Comparison of ENCODE assay signal across 11 cellular contexts in genomic region chr10:11898372-11899066, GRCh38.
DNase-seq lines count a peak whose midpoint lies in the region; FAIRE-seq and TF ChIP-seq lines count a peak whose summit lies in the region.
"Had no signal": no experiment of that assay in that cellular context is flagged by ENCODE, and none has a peak within 500 bp of the region (broad histone marks: within the 10 kb centered on the region; RNA-seq: fewer than 3 reads in every experiment).

No MANE protein-coding gene starts in this region.

- H3K27ac ChIP-seq in cardiac muscle cell (peak overlapping the region; percentile 20), right atrium auricular region (no peak overlapping the region)

- H3K4me3 ChIP-seq in cardiac muscle cell (no peak overlapping the region), right atrium auricular region (no peak overlapping the region), astrocyte of the spinal cord (ENCODE audit: low read depth, low read length) (no peak overlapping the region), HAP-1 (no peak overlapping the region)

- TF ChIP-seq CTCF in cardiac muscle cell (IDR thresholded peaks at IDR 0.05; ENCODE audit: low read depth, low read length) (no peak), right atrium auricular region (IDR thresholded peaks at IDR 0.05) (no peak), astrocyte of the spinal cord (IDR thresholded peaks at IDR 0.05; ENCODE audit: low read depth, low read length) (no peak)

- H3K27me3 ChIP-seq in cardiac muscle cell: no peaks in the 10 kb centered on the region
- no peaks in the 10 kb centered on the region for H3K27me3 ChIP-seq in right atrium auricular region
- no peaks in the 10 kb centered on the region for H3K27me3 ChIP-seq in HAP-1 (ENCODE audit: low read depth)

- peaks cover 30% of the 10 kb centered on the region for H3K4me1 ChIP-seq in cardiac muscle cell (ENCODE audit: low read depth)
- no peaks in the 10 kb centered on the region for H3K4me1 ChIP-seq in right atrium auricular region
- H3K4me1 ChIP-seq in HAP-1: no peaks in the 10 kb centered on the region

- in situ Hi-C loops in astrocyte of the spinal cord (cut with HindIII; ENCODE audit: low sequenced_read_pairs) (no loop called here), HAP-1 (cut with MboI; ENCODE audit: low sequenced_read_pairs) (no loop called here)

- peak; percentile 87 for FAIRE-seq in urothelium cell line (lab: Jason Lieb, UNC)

- H3K9me3 ChIP-seq in cardiac muscle cell (ENCODE audit: low read depth): no peaks in the 10 kb centered on the region
- no peaks in the 10 kb centered on the region for H3K9me3 ChIP-seq in right atrium auricular region
- no peaks in the 10 kb centered on the region for H3K9me3 ChIP-seq in HAP-1

- DNase-seq in cardiac muscle cell (ENCODE audit: low read depth in 1 of 2, low spot score in 1 of 2) (peak; percentile 15 to 32), right atrium auricular region (ENCODE audit: low spot score) (no peak), astrocyte of the spinal cord (ENCODE audit: low read depth, low spot score) (peak; percentile 11), left kidney (ENCODE audit: low read depth, low spot score) (peak; percentile 63), urothelium cell line (ENCODE audit: low spot score) (peak; percentile 92), HAP-1 (ENCODE audit: low spot score in 2 of 2) (no peak), GM19238 (ENCODE audit: insufficient read length, low spot score) (no peak), NCI-H526 (lab: John Stamatoyannopoulos, UW) (no peak)
- DNase-seq: effector memory CD4-positive, alpha-beta T cell; NCI-H1930; right cardiac atrium had no signal

- H3K36me3 ChIP-seq in cardiac muscle cell (no peaks in the 10 kb centered on the region), right atrium auricular region (no peaks in the 10 kb centered on the region), HAP-1 (replicated peaks) (no peaks in the 10 kb centered on the region)

Comparison
In these comparisons a context has a peak if more than half of its experiments do, and no peak if none do; other contexts are left out.
1. DNase-seq: peak in cardiac muscle cell (2 of 2), astrocyte of the spinal cord (single experiment), left kidney (single experiment) and urothelium cell line (single experiment); none in right atrium auricular region (single experiment), HAP-1 (0 of 2), GM19238 (single experiment) and NCI-H526 (0 of 2).